Comparison of ENCODE assay signal across 8 cellular contexts in the genomic region with DNA sequence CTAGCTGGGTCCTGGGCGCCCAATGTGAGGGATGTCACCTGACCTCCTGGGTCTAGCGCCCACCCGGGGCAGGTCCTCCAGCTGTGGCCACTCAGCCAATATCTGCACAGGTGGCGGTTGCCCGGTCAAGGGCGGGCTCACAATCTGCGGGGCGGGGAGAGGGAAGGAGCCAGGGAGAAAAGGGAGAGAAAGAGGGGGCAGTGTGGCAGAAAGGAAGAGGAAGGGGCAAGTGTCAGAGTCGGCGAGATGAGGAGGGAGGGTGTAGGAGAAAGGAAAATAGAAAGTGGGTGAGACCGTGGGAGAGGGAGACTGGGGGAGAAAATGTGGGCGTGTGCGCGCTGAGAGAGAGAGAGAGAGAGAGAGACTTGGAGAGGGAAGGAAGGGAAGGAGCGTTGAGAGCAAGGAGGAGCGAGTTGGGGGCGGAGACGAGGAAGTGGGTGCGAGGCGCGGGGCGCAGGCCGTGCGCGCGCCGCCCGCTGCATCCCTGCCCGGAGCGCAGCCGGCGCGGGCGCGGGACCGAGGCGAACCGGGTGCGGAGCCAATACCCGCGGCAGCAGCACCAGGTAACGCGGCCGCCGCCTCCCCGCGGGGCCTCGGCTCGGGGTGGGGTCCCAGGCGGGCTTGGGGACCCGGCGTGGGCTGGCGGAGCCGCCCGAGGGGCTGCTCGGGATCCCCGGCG. TPM values are rescaled to one million over a fixed set of nuclear protein-coding genes. Genes with fewer than 3 reads are reported as not detected.
DNase-seq lines count a peak whose midpoint lies in the region; ATAC-seq and TF ChIP-seq lines count a peak whose summit lies in the region.

Gene HRH2, plus strand, starts transcription at position 479 of the 679 bp plus-strand sequence. CDS start 25,163 bp downstream, outside the sequence.

- 0 out of 2 replicates have a peak, but pooled peaks cover 3% of the 10 kb centered on the region for H3K27me3 ChIP-seq in H7 (ENCODE audit: control insufficient read depth, insufficient read depth, low read length)

- H3K36me3 ChIP-seq in H7 (replicated peaks; ENCODE audit: control insufficient read depth, insufficient read depth, low read length) = no peaks in the 10 kb centered on the region

- intact Hi-C loops in left colon (cut with DNase I, micrococcal nuclease) = no loop called here

- ATAC-seq in left colon (no peak), HG03045 (IDR thresholded peaks at IDR 0.05; ENCODE audit: unreplicated experiment) (no peak), GM21526 (IDR thresholded peaks at IDR 0.05; ENCODE audit: low FRiP score, unreplicated experiment) (no peak)

- H3K4me3 ChIP-seq in H7 (ENCODE audit: insufficient read depth, low read depth, low read length) = peak within 1 kb of the TSS; percentile 75
- peak within 1 kb of the TSS; percentile 12 for H3K4me3 ChIP-seq in astrocyte of the spinal cord (ENCODE audit: low read depth, low read length)

- in situ Hi-C loops in astrocyte of the spinal cord (cut with HindIII; ENCODE audit: low sequenced_read_pairs) = no loop called here

- TF ChIP-seq CTCF in astrocyte of the spinal cord (IDR thresholded peaks at IDR 0.05; ENCODE audit: low read depth, low read length) = no peak

- peak; percentile 89 for DNase-seq in H7
- DNase-seq in SKM-1 treated with dmso at 0.1 percent for 144 hours (lab: John Stamatoyannopoulos, UW; ENCODE audit: unreplicated experiment) = peak; percentile 85
- DNase-seq in astrocyte of the spinal cord (ENCODE audit: low read depth, low spot score) = no peak
- DNase-seq in left colon = peak; percentile 28 to 31
- DNase-seq in stimulated activated CD4-positive, alpha-beta T cell treated with anti-CD3 and anti-CD28 coated beads, Interleukin-2, amount 100 ng/mL, for 48 hours = peak; percentile 45 to 46
- no peak for DNase-seq in NCI-H510A treated with DMSO at 0.1 percent for 48 hours (lab: John Stamatoyannopoulos, UW)

RNA-seq across cellular contexts. Expression of gene HRH2, which starts in this region (rescaled TPM):
- 5.5 and 5.8 TPM in 2 replicates for total RNA-seq in H7 (2014; rRNA removed; shearing (Covaris generic))
- total RNA-seq in left colon = under 1 TPM; 0.34 to 0.84 TPM

Comparison
In these comparisons a context has a peak if more than half of its experiments do, and no peak if none do; other contexts are left out.
1. Peak in DNase-seq in left colon; RNA of the gene not detected or under 1 TPM.
2. DNase-seq: peak in H7 (single experiment), SKM-1 treated with dmso at 0.1 percent for 144 hours (single experiment) and stimulated activated CD4-positive, alpha-beta T cell treated with anti-CD3 and anti-CD28 coated beads, Interleukin-2, amount 100 ng/mL, for 48 hours (2 of 2); none in astrocyte of the spinal cord (single experiment) and NCI-H510A treated with DMSO at 0.1 percent for 48 hours (single experiment).